9 cellular contexts compared by ENCODE assay signal in genomic region chr12:21296751-21297406, GRCh38. TPM values are rescaled to one million over a fixed set of nuclear protein-coding genes. Genes with fewer than 3 reads are reported as not detected.
DNase-seq lines count a peak whose midpoint lies in the region; ATAC-seq, FAIRE-seq and TF ChIP-seq lines count a peak whose summit lies in the region.
"Had no signal": no experiment of that assay in that cellular context is flagged by ENCODE, and none has a peak within 500 bp of the region (broad histone marks: within the 10 kb centered on the region; RNA-seq: fewer than 3 reads in every experiment).

No MANE protein-coding gene starts in this region.

- no peaks in the 10 kb centered on the region for H3K36me3 ChIP-seq in tibial nerve

- H3K9me3 ChIP-seq in CD4-positive, alpha-beta T cell (ENCODE audit: control insufficient read depth, low read length), result no peaks in the 10 kb centered on the region
- H3K9me3 ChIP-seq in tibial nerve, result no peaks in the 10 kb centered on the region

- H3K4me1 Mint-ChIP-seq in CD4-positive, alpha-beta T cell (ENCODE audit: low read depth), result peaks cover 8% of the 10 kb centered on the region

- H3K4me3 ChIP-seq in tibial nerve, result no peak overlapping the region
- H3K4me3 ChIP-seq: SK-N-MC had no signal

- H3K4me1 ChIP-seq in tibial nerve, result no peaks in the 10 kb centered on the region

- no peak for ATAC-seq in CD4-positive, alpha-beta T cell (ENCODE audit: poor library complexity)
- ATAC-seq in GM18505 (IDR thresholded peaks at IDR 0.05; ENCODE audit: unreplicated experiment), result peak; percentile 79
- peak; percentile 76 for ATAC-seq in HG02973 (IDR thresholded peaks at IDR 0.05; ENCODE audit: unreplicated experiment)
- ATAC-seq in GM21737 (IDR thresholded peaks at IDR 0.05; ENCODE audit: unreplicated experiment), result no peak

- no peak for TF ChIP-seq EP300 in tibial nerve (IDR thresholded peaks at IDR 0.05)

- no peak for FAIRE-seq in RCC 7860 (lab: Jason Lieb, UNC)

- TF ChIP-seq POLR2A in GM18505 (IDR thresholded peaks at IDR 0.05; ENCODE audit: borderline replicate concordance, extremely low read depth, insufficient read depth, insufficient read length), result no peak
- no peak for TF ChIP-seq POLR2A in tibial nerve (IDR thresholded peaks at IDR 0.05)

- H3K27me3 ChIP-seq in CD4-positive, alpha-beta T cell (ENCODE audit: control insufficient read depth, insufficient read depth, low read length), result no peaks in the 10 kb centered on the region
- no peaks in the 10 kb centered on the region for H3K27me3 ChIP-seq in tibial nerve

- POLR2A ChIA-PET in CD4-positive, alpha-beta T cell (lab: Charles Lee), result no interaction called here
- POLR2A ChIA-PET in RWPE1 (lab: Yijun Ruan, JAX; ENCODE audit: low non-redundant PET), result no interaction called here

- H3K27me3 Mint-ChIP-seq in CD4-positive, alpha-beta T cell, result peaks cover 13% of the 10 kb centered on the region

- TF ChIP-seq CTCF in CD4-positive, alpha-beta T cell (IDR thresholded peaks at IDR 0.05), result peak; percentile 75
- peak; percentile 53 for TF ChIP-seq CTCF in RWPE1 (conservative IDR thresholded peaks at IDR 0.05; ENCODE audit: low read depth)
- TF ChIP-seq CTCF in tibial nerve (IDR thresholded peaks at IDR 0.05), result peak in 4 of 5 experiments; percentile 27 to 62 (median 57)

- H3K36me3 Mint-ChIP-seq in CD4-positive, alpha-beta T cell (ENCODE audit: low read depth), result no peaks in the 10 kb centered on the region

- CTCF ChIA-PET in CD4-positive, alpha-beta T cell (lab: Charles Lee), result interaction anchor here (1.0 kb wide), 2 partner anchors 9 to 26 kb away, joined by 3 read pairs; no protein-coding TSS in a partner anchor
- CTCF ChIA-PET in RWPE1 (lab: Yijun Ruan, JAX), result interaction anchor here (0.5 kb wide), 1 partner anchor 400 kb away, joined by 3 read pairs; no protein-coding TSS in a partner anchor

- intact Hi-C loops in CD4-positive, alpha-beta T cell (cut with DNase I, micrococcal nuclease), result loop anchor here (5.0 kb wide), 3 partner anchors 135 to 385 kb away; no protein-coding TSS in a partner anchor

- WGBS in tibial nerve, 2 donors, result 62 to 70% methylated on average over 4 of the region's 4 CpGs

- H3K27ac ChIP-seq in CD4-positive, alpha-beta T cell (ENCODE audit: low read depth, low read length), result no peak overlapping the region
- no peak overlapping the region for H3K27ac ChIP-seq in RWPE1
- H3K27ac ChIP-seq in tibial nerve, result no peak overlapping the region
- H3K27ac ChIP-seq: SK-N-MC had no signal

- H3K9me3 Mint-ChIP-seq in CD4-positive, alpha-beta T cell, result no peaks in the 10 kb centered on the region

- H3K27ac Mint-ChIP-seq in CD4-positive, alpha-beta T cell, result no peak overlapping the region

- no peak for DNase-seq in CD4-positive, alpha-beta T cell
- DNase-seq in RWPE1 (ENCODE audit: low spot score) (peak; percentile 15), germinal center (ENCODE audit: low spot score) (peak; percentile 5), tibial nerve (ENCODE audit: low spot score in 2 of 2) (no peak), RCC 7860 (ENCODE audit: low spot score) (no peak)

- H3K4me3 Mint-ChIP-seq in CD4-positive, alpha-beta T cell, result no peak overlapping the region

RNA-seq across cellular contexts. Expression of gene SLCO1A2, which starts 37.8 kb away (rescaled TPM):
- not detected for total RNA-seq in CD4-positive, alpha-beta T cell
- total RNA-seq in tibial nerve, result under 1 TPM in 1 of 4 donors, not detected in 3; 0.22 TPM

Comparison
In these comparisons a context has a peak if more than half of its experiments do, and no peak if none do; other contexts are left out.
1. ATAC-seq: peak in GM18505 (single experiment) and HG02973 (single experiment); none in CD4-positive, alpha-beta T cell (single experiment) and GM21737 (single experiment).
2. DNase-seq: peak in RWPE1 (single experiment) and germinal center (single experiment); none in CD4-positive, alpha-beta T cell (0 of 10), tibial nerve (0 of 2) and RCC 7860 (single experiment).
3. Peak in every context shown above with its lines, with median percentiles within 50 percentile points of each other: CTCF ChIP-seq.